Comparison of ENCODE assay signal across 1 cellular context in the genomic region with DNA sequence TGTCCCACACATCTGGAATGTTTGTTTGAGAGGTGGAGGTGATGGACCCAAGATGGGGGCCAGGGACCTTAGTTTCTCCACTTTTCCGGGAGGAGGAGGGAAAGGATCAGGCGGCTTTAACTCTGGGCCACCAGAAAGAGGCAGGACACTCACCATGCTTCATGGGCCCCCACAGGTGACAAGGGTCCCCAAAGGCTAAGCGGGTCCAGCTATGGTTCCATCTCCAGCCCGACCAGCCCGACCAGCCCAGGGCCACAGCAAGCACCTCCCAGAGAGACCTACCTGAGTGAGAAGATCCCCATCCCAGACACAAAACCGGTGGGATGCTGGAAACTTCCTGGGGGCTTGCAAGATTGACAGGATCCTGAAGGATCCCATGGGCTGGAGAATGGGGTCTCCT.
TF ChIP-seq lines count a peak whose summit lies in the region.

No MANE protein-coding gene starts in this region.

TF ChIP-seq in SK-N-SH treated with all-trans-retinoic acid at 6 μM for 48 hours, 23 proteins besides CTCF, POLR2A, EP300 and RAD21 (continued from another document):
- TF ChIP-seq PATZ1 (CRISPR knock-in tag; IDR thresholded peaks at IDR 0.05; ENCODE audit: borderline replicate concordance) (no peak), RARB (CRISPR knock-in tag; IDR thresholded peaks at IDR 0.05) (no peak), POU6F1 (CRISPR knock-in tag; IDR thresholded peaks at IDR 0.05; ENCODE audit: borderline replicate concordance, low read depth) (no peak)
